In the genomic region with DNA sequence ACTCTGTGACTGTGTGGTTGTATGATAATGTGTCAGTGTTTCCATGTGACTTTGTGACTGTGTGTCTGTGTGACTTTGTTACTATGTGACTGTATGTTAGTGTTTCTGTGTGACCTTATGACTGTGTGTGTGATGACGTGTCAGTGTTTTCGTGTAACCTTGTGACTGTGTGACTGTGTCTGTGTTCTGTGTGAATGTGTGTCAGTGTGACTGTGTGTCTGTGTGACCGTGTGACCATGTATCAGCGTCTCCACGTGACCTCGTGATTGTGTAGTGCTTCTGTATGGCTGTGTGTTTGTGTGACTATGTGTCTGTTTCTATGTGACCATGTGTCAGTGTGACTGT, we compare ENCODE assay signal across 2 cellular contexts.
TF ChIP-seq lines count a peak whose summit lies in the region.

No MANE protein-coding gene starts in this region.

TF ChIP-seq in GM12878, 131 proteins besides CTCF, POLR2A, EP300 and RAD21:
- peak; percentile 57 for TF ChIP-seq BCL3 (IDR thresholded peaks at IDR 0.05; ENCODE audit: borderline replicate concordance, insufficient read depth, low read depth, low read length, poor library complexity, severe bottlenecking)
- TF ChIP-seq SMAD5 (IDR thresholded peaks at IDR 0.05; ENCODE audit: low read depth) = no peak
- 0 out of 2 replicates have a peak, but pooled peaks have one; percentile 16 for TF ChIP-seq TCF3 (IDR thresholded peaks at IDR 0.05; ENCODE audit: borderline replicate concordance, insufficient read depth, low read depth, low read length)

TF ChIP-seq in GM23338, 12 proteins besides CTCF, POLR2A, EP300 and RAD21:
- TF ChIP-seq POLR2AphosphoS5 (IDR thresholded peaks at IDR 0.05; ENCODE audit: low read depth) (no peak), NANOG (IDR thresholded peaks at IDR 0.05; ENCODE audit: borderline replicate concordance) (no peak), ZNF462 (CRISPR knock-in tag; IDR thresholded peaks at IDR 0.05) (no peak), CREB1 (CRISPR knock-in tag; IDR thresholded peaks at IDR 0.05; ENCODE audit: low read depth) (no peak), JUNB (IDR thresholded peaks at IDR 0.05; ENCODE audit: unreplicated experiment) (no peak), STAT1 (IDR thresholded peaks at IDR 0.05; ENCODE audit: unreplicated experiment) (no peak)
- TF ChIP-seq, protein P1, sequence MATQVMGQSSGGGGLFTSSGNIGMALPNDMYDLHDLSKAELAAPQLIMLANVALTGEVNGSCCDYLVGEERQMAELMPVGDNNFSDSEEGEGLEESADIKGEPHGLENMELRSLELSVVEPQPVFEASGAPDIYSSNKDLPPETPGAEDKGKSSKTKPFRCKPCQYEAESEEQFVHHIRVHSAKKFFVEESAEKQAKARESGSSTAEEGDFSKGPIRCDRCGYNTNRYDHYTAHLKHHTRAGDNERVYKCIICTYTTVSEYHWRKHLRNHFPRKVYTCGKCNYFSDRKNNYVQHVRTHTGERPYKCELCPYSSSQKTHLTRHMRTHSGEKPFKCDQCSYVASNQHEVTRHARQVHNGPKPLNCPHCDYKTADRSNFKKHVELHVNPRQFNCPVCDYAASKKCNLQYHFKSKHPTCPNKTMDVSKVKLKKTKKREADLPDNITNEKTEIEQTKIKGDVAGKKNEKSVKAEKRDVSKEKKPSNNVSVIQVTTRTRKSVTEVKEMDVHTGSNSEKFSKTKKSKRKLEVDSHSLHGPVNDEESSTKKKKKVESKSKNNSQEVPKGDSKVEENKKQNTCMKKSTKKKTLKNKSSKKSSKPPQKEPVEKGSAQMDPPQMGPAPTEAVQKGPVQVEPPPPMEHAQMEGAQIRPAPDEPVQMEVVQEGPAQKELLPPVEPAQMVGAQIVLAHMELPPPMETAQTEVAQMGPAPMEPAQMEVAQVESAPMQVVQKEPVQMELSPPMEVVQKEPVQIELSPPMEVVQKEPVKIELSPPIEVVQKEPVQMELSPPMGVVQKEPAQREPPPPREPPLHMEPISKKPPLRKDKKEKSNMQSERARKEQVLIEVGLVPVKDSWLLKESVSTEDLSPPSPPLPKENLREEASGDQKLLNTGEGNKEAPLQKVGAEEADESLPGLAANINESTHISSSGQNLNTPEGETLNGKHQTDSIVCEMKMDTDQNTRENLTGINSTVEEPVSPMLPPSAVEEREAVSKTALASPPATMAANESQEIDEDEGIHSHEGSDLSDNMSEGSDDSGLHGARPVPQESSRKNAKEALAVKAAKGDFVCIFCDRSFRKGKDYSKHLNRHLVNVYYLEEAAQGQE (IDR thresholded peaks at IDR 0.05; ENCODE audit: unreplicated experiment) = no peak
